ENCODE assay signal across 29 cellular contexts in genomic region chr16:67945392-67945933, GRCh38. TPM values are rescaled to one million over a fixed set of nuclear protein-coding genes. Genes with fewer than 3 reads are reported as not detected.
DNase-seq lines count a peak whose midpoint lies in the region; ATAC-seq and TF ChIP-seq lines count a peak whose summit lies in the region.
"Had no signal": no experiment of that assay in that cellular context is flagged by ENCODE, and none has a peak within 500 bp of the region (broad histone marks: within the 10 kb centered on the region; RNA-seq: fewer than 3 reads in every experiment).

No MANE protein-coding gene starts in this region.

- H3K4me1 ChIP-seq in right cardiac atrium (ENCODE audit: control insufficient read depth, insufficient read depth, low read length) (no peaks in the 10 kb centered on the region), sigmoid colon (peaks cover 0 to 36% (median 31%) of the 10 kb centered on the region in 4 donors)

- peaks cover 50 to 82% (median 61%) of the 10 kb centered on the region in 4 donors for H3K36me3 ChIP-seq in sigmoid colon

- no peak for TF ChIP-seq EP300 in sigmoid colon (IDR thresholded peaks at IDR 0.05)

- CTCF ChIA-PET in GM10248 (lab: Yijun Ruan, JAX): interaction anchor here (1.1 kb wide), 2 partner anchors 27 to 42 kb away, joined by 3 read pairs; no protein-coding TSS in a partner anchor

- POLR2A ChIA-PET in GM10248 (lab: Yijun Ruan, JAX): no interaction called here

- ATAC-seq in right cardiac atrium (no peak), Right ventricle myocardium inferior (no peak), GM18511 (IDR thresholded peaks at IDR 0.05; ENCODE audit: unreplicated experiment) (no peak)
- ATAC-seq: activated CD8-positive, alpha-beta T cell treated with anti-CD3 and anti-CD28 coated beads, Interleukin-2, amount 10 ng/mL, durations not matched to agents 7 days and 5 days; activated naive CD8-positive, alpha-beta T cell treated with anti-CD3 and anti-CD28 coated beads, Interleukin-2, amount 50 U/mL, for 24 hours; effector memory CD8-positive, alpha-beta T cell had no signal

- 78% methylated on average over 24 of the region's 24 CpGs for WGBS in right cardiac atrium
- WGBS in sigmoid colon, 2 donors: 88 to 92% methylated on average over 24 of the region's 24 CpGs

- H3K9me3 ChIP-seq in right cardiac atrium (ENCODE audit: control insufficient read depth, low read length) (no peaks in the 10 kb centered on the region), sigmoid colon (no peaks in the 10 kb centered on the region)
- H3K9me3 ChIP-seq: BLaER1, esophagus squamous epithelium had no signal

- no peak for TF ChIP-seq CTCF in fibroblast of mammary gland (conservative IDR thresholded peaks at IDR 0.05; ENCODE audit: control insufficient read depth, insufficient read depth, low read depth, low read length)
- TF ChIP-seq CTCF in sigmoid colon (IDR thresholded peaks at IDR 0.05): no peak
- TF ChIP-seq CTCF in GM10248 (IDR thresholded peaks at IDR 0.05; ENCODE audit: control extremely low read depth, extremely low read depth, low read depth, missing control alignments): no peak

- no peak overlapping the region for H3K27ac ChIP-seq in right cardiac atrium (ENCODE audit: low read length)
- peak overlapping the region; percentile 70 to 85 (median 84) for H3K27ac ChIP-seq in sigmoid colon

- H3K4me3 ChIP-seq in right cardiac atrium (ENCODE audit: low read length) (no peak overlapping the region), fibroblast of mammary gland (ENCODE audit: control insufficient read depth, low read depth, low read length) (no peak overlapping the region), sigmoid colon (no peak overlapping the region)
- H3K4me3 ChIP-seq: BLaER1, esophagus squamous epithelium had no signal

- H3K27me3 ChIP-seq in right cardiac atrium (ENCODE audit: control insufficient read depth, insufficient read depth): no peaks in the 10 kb centered on the region
- no peaks in the 10 kb centered on the region for H3K27me3 ChIP-seq in sigmoid colon
- H3K27me3 ChIP-seq: BLaER1, esophagus squamous epithelium had no signal

- DNase-seq in right cardiac atrium: peak in 2 of 3 donors; percentile 54 to 61
- DNase-seq in Right ventricle myocardium inferior (ENCODE audit: missing footprints): no peak
- peak; percentile 81 for DNase-seq in fibroblast of mammary gland (ENCODE audit: low read depth)
- no peak for DNase-seq in sigmoid colon
- DNase-seq in NCI-H446 treated with DMSO at 0.1 percent for 48 hours (lab: John Stamatoyannopoulos, UW): no peak
- no peak for DNase-seq in NCI-H2227 treated with DMSO at 0.1 percent for 48 hours (lab: John Stamatoyannopoulos, UW)
- DNase-seq in GM10248 (ENCODE audit: extremely low spot score): no peak
- DNase-seq: ACHN; activated CD8-positive, alpha-beta T cell treated with anti-CD3 and anti-CD28 coated beads, Interleukin-2, amount 10 ng/mL, durations not matched to agents 7 days and 5 days; activated effector memory CD4-positive, alpha-beta T cell treated with anti-CD3 and anti-CD28 coated beads, Interleukin-2, amount 50 U/mL, for 16 hours; activated naive CD8-positive, alpha-beta T cell treated with anti-CD3 and anti-CD28 coated beads, Interleukin-2, amount 50 U/mL, for 24 hours; activated T-cell treated with anti-CD3 and anti-CD28 coated beads for 4 hours; COR-L47; DMS79; effector memory CD8-positive, alpha-beta T cell; esophagus squamous epithelium; GF-D8; Karpas-422; MV-4-11; NCI-H1694; NCI-H2171 treated with DMSO at 0.1 percent for 48 hours; NCI-H69; occipital lobe; stimulated activated CD4-positive, alpha-beta T cell treated with anti-CD3 and anti-CD28 coated beads, Interleukin-12 subunit alpha, Interleukin-12 subunit beta, amount 100 ng/mL, for 4 hours had no signal

- no peak for TF ChIP-seq POLR2A in sigmoid colon (IDR thresholded peaks at IDR 0.05)

- intact Hi-C loops in right cardiac atrium (cut with DNase I): no loop called here
- intact Hi-C loops in Right ventricle myocardium inferior (cut with DNase I): no loop called here
- intact Hi-C loops in sigmoid colon (cut with DNase I): no loop called here

RNA-seq across cellular contexts. Expression of gene LCAT, which starts 1.5 kb away (rescaled TPM):
- total RNA-seq in right cardiac atrium: 10 to 100 TPM; 15.0 to 27.0 (median 16.1) TPM
- 17.4 TPM for polyA plus RNA-seq in right cardiac atrium
- 19.0 TPM for total RNA-seq in Right ventricle myocardium inferior
- total RNA-seq in sigmoid colon: 10 to 100 TPM; 10.4 to 31.0 (median 15.2) TPM
- polyA plus RNA-seq in sigmoid colon: 1 to 10 TPM in 2 of 3 donors, under 1 TPM in 1; 0.60 to 5.5 (median 1.6) TPM

RNA-seq across cellular contexts. Expression of gene PSMB10, which starts 8.8 kb away (rescaled TPM):
- total RNA-seq in right cardiac atrium (10 to 100 TPM; 49.1 to 64.0 (median 58.5) TPM), Right ventricle myocardium inferior (59.3 TPM), sigmoid colon (10 to 100 TPM; 37.1 to 61.0 (median 42.5) TPM)
- polyA plus RNA-seq in right cardiac atrium (92.8 TPM), sigmoid colon (100 to 1,000 TPM; 170 to 200 (median 183) TPM)

RNA-seq across cellular contexts. Expression of gene CTRL, which starts 13.8 kb away (rescaled TPM):
- total RNA-seq in right cardiac atrium (under 1 TPM in 3 of 4 donors, not detected in 1; 0.37 to 0.94 (median 0.42) TPM), Right ventricle myocardium inferior (0.81 TPM), sigmoid colon (1 to 10 TPM in 1 of 4 donors, under 1 TPM in 2, not detected in 1; 0.71 to 1.7 (median 0.82) TPM)
- polyA plus RNA-seq in right cardiac atrium (0.66 TPM), sigmoid colon (1 to 10 TPM in 1 of 3 donors, not detected in 2; 2.1 TPM)
- total RNA-seq: kidney epithelial cell had no signal

RNA-seq across cellular contexts. Expression of gene SLC12A4, which starts 23.0 kb away (rescaled TPM):
- total RNA-seq in right cardiac atrium: 100 to 1,000 TPM in 1 of 4 donors, 10 to 100 TPM in 3; 64.6 to 114 (median 66.8) TPM
- polyA plus RNA-seq in right cardiac atrium: 49.3 TPM
- 97.5 TPM for total RNA-seq in Right ventricle myocardium inferior
- total RNA-seq in sigmoid colon: 10 to 100 TPM; 27.6 to 77.0 (median 45.6) TPM
- polyA plus RNA-seq in sigmoid colon: 10 to 100 TPM in 1 of 3 donors, 1 to 10 TPM in 2; 3.0 to 13.3 (median 3.2) TPM

RNA-seq across cellular contexts. Expression of gene DPEP3, which starts 34.8 kb away (rescaled TPM):
- total RNA-seq in right cardiac atrium: not detected
- polyA plus RNA-seq in right cardiac atrium: not detected
- total RNA-seq in Right ventricle myocardium inferior: not detected
- under 1 TPM in 1 of 4 donors, not detected in 3; 0.27 TPM for total RNA-seq in sigmoid colon
- polyA plus RNA-seq in sigmoid colon: under 1 TPM in 2 of 3 donors, not detected in 1; 0.09 to 0.46 TPM
- total RNA-seq: activated CD8-positive, alpha-beta T cell treated with anti-CD3 and anti-CD28 coated beads, Interleukin-2, amount 10 ng/mL, durations not matched to agents 7 days and 5 days; esophagus squamous epithelium; kidney epithelial cell; occipital lobe; renal cortical epithelial cell; ureter had no signal

Comparison
In these comparisons a context has a peak if more than half of its experiments do, and no peak if none do; other contexts are left out.
1. DNase-seq: peak in right cardiac atrium (2 of 3) and fibroblast of mammary gland (single experiment); none in Right ventricle myocardium inferior (single experiment), sigmoid colon (single experiment), NCI-H446 treated with DMSO at 0.1 percent for 48 hours (single experiment), NCI-H2227 treated with DMSO at 0.1 percent for 48 hours (single experiment) and GM10248 (single experiment).